Comparison of ENCODE assay signal across 34 cellular contexts in genomic region chr18:64851796-64852195, GRCh38.
"Had no signal": no experiment of that assay in that cellular context is flagged by ENCODE, and none has a peak within 500 bp of the region (broad histone marks: within the 10 kb centered on the region; RNA-seq: fewer than 3 reads in every experiment).

No MANE protein-coding gene starts in this region.

- H3K27me3 Mint-ChIP-seq: activated CD4-positive, alpha-beta memory T cell treated with anti-CD3 and anti-CD28 coated beads for 36 hours; activated CD4-positive, alpha-beta T cell treated with anti-CD3 and anti-CD28 coated beads, Interleukin-2, amount 10 ng/mL, durations not matched to agents 24 days and 14 days; naive B cell; stimulated activated memory B cell treated with anti-CD40 and anti-IgM and Interleukin-4, amounts not matched to agents 10 μg/mL and 1 μg/mL and 100 μg/mL, for 72 hours; stimulated activated naive CD8-positive, alpha-beta T cell treated with anti-CD3 and anti-CD28 coated beads, Interleukin-15, amount 100 ng/mL, for 72 hours had no signal

- H3K4me3 Mint-ChIP-seq: activated CD4-positive, alpha-beta memory T cell treated with anti-CD3 and anti-CD28 coated beads for 36 hours; activated CD4-positive, alpha-beta T cell treated with anti-CD3 and anti-CD28 coated beads, Interleukin-2, amount 10 ng/mL, durations not matched to agents 24 days and 14 days; activated T-helper 1 cell treated with anti-CD3 and anti-CD28 coated beads, Interleukin-12 subunit alpha, Interleukin-12 subunit beta, Interleukin-2, Interleukin-4 antibody, amounts not matched to agents 30 ng/mL and 10 ng/mL and 1 ng/mL, durations not matched to agents 14 hours and 24 hours and 36 hours; mesothelial cell of epicardium; naive B cell; stimulated activated memory B cell treated with anti-CD40 and anti-IgM and Interleukin-4, amounts not matched to agents 10 μg/mL and 1 μg/mL and 100 μg/mL, for 72 hours; stimulated activated naive CD8-positive, alpha-beta T cell treated with anti-CD3 and anti-CD28 coated beads, Interleukin-15, amount 100 ng/mL, for 72 hours; T-helper 1 cell treated with Interleukin-12 subunit alpha and Interleukin-12 subunit beta and Interleukin-4 antibody, amounts not matched to agents 30 μg/mL and 1 μg/mL, for 36 hours; type B pancreatic cell had no signal

- H3K36me3 Mint-ChIP-seq: activated CD4-positive, alpha-beta memory T cell treated with anti-CD3 and anti-CD28 coated beads for 36 hours; mesothelial cell of epicardium; naive B cell; stimulated activated memory B cell treated with anti-CD40 and anti-IgM and Interleukin-4, amounts not matched to agents 10 μg/mL and 1 μg/mL and 100 μg/mL, for 72 hours; type B pancreatic cell had no signal

- H3K4me1 Mint-ChIP-seq: activated CD4-positive, alpha-beta T cell treated with anti-CD3 and anti-CD28 coated beads, Interleukin-2, amount 10 ng/mL, durations not matched to agents 24 days and 14 days; naive B cell; stimulated activated naive CD8-positive, alpha-beta T cell treated with anti-CD3 and anti-CD28 coated beads, Interleukin-15, amount 100 ng/mL, for 72 hours had no signal

- DNase-seq: activated CD4-positive, alpha-beta memory T cell treated with anti-CD3 and anti-CD28 coated beads for 36 hours; activated CD4-positive, alpha-beta T cell treated with anti-CD3 and anti-CD28 coated beads, Interleukin-2, amount 10 ng/mL, durations not matched to agents 24 days and 14 days; activated CD8-positive, alpha-beta memory T cell treated with anti-CD3 and anti-CD28 coated beads, Interleukin-2, amount 50 U/mL, for 4 hours; activated gamma-delta T cell treated with Interleukin-2 at 50 U/mL for 16 hours; activated naive CD4-positive, alpha-beta T cell treated with anti-CD3 and anti-CD28 coated beads, Interleukin-2, amount 50 U/mL, for 16 hours; activated T-cell treated with anti-CD3 and anti-CD28 coated beads, Interleukin-2, amount 50 U/mL, for 1 hour; amniotic stem cell; effector CD8-positive, alpha-beta T cell; esophagus squamous epithelium; islet precursor cell; left colon; naive B cell; sigmoid colon; small intestine; stimulated activated CD4-positive, alpha-beta T cell treated with anti-CD3 and anti-CD28 coated beads, Interleukin-1b, Interleukin-23, amount 100 ng/mL, for 48 hours; stimulated activated CD4-positive, alpha-beta T cell treated with anti-CD3 and anti-CD28 coated beads, Interleukin-4, amount 100 ng/mL, for 4 hours; stimulated activated CD8-positive, alpha-beta memory T cell treated with anti-CD3 and anti-CD28 coated beads, Interleukin-4, amount 100 ng/mL, for 48 hours; stimulated activated naive CD8-positive, alpha-beta T cell treated with anti-CD3 and anti-CD28 coated beads, Interleukin-15, amount 100 ng/mL, for 72 hours; substantia nigra; T-helper 9 cell; WERI-Rb-1 had no signal

- H3K27ac Mint-ChIP-seq: activated CD4-positive, alpha-beta memory T cell treated with anti-CD3 and anti-CD28 coated beads for 36 hours; activated CD4-positive, alpha-beta T cell treated with anti-CD3 and anti-CD28 coated beads, Interleukin-2, amount 10 ng/mL, durations not matched to agents 24 days and 14 days; activated T-helper 1 cell treated with anti-CD3 and anti-CD28 coated beads, Interleukin-12 subunit alpha, Interleukin-12 subunit beta, Interleukin-2, Interleukin-4 antibody, amounts not matched to agents 30 ng/mL and 10 ng/mL and 1 ng/mL, durations not matched to agents 14 hours and 24 hours and 36 hours; mesothelial cell of epicardium; naive B cell; stimulated activated memory B cell treated with anti-CD40 and anti-IgM and Interleukin-4, amounts not matched to agents 10 μg/mL and 1 μg/mL and 100 μg/mL, for 72 hours; stimulated activated naive CD8-positive, alpha-beta T cell treated with anti-CD3 and anti-CD28 coated beads, Interleukin-15, amount 100 ng/mL, for 72 hours; T-helper 1 cell treated with Interleukin-12 subunit alpha and Interleukin-12 subunit beta and Interleukin-4 antibody, amounts not matched to agents 30 μg/mL and 1 μg/mL, for 36 hours; type B pancreatic cell had no signal

- ATAC-seq: activated CD4-positive, CD25-positive, alpha-beta regulatory T cell treated with anti-CD3 and anti-CD28 coated beads, Interleukin-2, amount 50 U/mL, for 24 hours; gastroesophageal sphincter; left colon; pancreas; stimulated activated memory B cell treated with anti-CD40 and anti-IgM and Interleukin-4, amounts not matched to agents 10 μg/mL and 1 μg/mL and 100 μg/mL, for 72 hours; stimulated activated naive CD8-positive, alpha-beta T cell treated with anti-CD3 and anti-CD28 coated beads, Interleukin-15, amount 100 ng/mL, for 72 hours had no signal

- H3K27ac ChIP-seq: breast epithelium, epithelial cell of prostate, esophagus squamous epithelium, gastroesophageal sphincter, hepatocyte, pancreas, prostate gland, sigmoid colon, vagina, WERI-Rb-1 had no signal

- H3K27me3 ChIP-seq: breast epithelium, esophagus squamous epithelium, gastroesophageal sphincter, hepatocyte, pancreas, sigmoid colon, vagina had no signal

- H3K4me1 ChIP-seq: breast epithelium, esophagus squamous epithelium, gastroesophageal sphincter, pancreas, prostate gland, sigmoid colon, vagina had no signal

- H3K9me3 Mint-ChIP-seq: activated CD4-positive, alpha-beta T cell treated with anti-CD3 and anti-CD28 coated beads, Interleukin-2, amount 10 ng/mL, durations not matched to agents 24 days and 14 days; stimulated activated memory B cell treated with anti-CD40 and anti-IgM and Interleukin-4, amounts not matched to agents 10 μg/mL and 1 μg/mL and 100 μg/mL, for 72 hours had no signal
